ENCODE assay signal across 1 cellular context in the genomic region with DNA sequence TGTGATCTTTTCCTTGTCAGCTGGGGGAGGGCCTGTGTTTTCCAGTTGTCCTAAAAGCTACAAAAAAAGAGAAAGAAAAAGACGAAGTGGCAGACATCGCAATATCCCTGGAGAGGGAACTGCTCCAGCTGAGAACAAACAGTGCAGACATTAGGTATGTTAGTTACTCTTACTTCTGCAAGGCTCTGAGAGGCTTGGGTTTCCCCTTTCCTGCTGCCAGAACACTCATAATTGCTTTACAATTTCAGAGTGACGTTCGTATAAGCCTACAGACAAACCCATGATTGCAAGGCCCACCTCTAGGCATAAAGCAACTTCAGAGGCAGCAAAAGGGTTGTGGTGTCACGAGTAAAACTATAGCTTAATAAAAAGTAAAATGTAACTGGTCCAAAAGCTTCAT.
TF ChIP-seq lines count a peak whose summit lies in the region.

No MANE protein-coding gene starts in this region.

TF ChIP-seq in SK-N-SH, 30 proteins besides CTCF, POLR2A, EP300 and RAD21:
- TF ChIP-seq, protein P1, sequence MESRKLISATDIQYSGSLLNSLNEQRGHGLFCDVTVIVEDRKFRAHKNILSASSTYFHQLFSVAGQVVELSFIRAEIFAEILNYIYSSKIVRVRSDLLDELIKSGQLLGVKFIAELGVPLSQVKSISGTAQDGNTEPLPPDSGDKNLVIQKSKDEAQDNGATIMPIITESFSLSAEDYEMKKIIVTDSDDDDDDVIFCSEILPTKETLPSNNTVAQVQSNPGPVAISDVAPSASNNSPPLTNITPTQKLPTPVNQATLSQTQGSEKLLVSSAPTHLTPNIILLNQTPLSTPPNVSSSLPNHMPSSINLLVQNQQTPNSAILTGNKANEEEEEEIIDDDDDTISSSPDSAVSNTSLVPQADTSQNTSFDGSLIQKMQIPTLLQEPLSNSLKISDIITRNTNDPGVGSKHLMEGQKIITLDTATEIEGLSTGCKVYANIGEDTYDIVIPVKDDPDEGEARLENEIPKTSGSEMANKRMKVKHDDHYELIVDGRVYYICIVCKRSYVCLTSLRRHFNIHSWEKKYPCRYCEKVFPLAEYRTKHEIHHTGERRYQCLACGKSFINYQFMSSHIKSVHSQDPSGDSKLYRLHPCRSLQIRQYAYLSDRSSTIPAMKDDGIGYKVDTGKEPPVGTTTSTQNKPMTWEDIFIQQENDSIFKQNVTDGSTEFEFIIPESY (IDR thresholded peaks at IDR 0.05; ENCODE audit: borderline replicate concordance, low read depth): no peak
- TF ChIP-seq, protein P2, sequence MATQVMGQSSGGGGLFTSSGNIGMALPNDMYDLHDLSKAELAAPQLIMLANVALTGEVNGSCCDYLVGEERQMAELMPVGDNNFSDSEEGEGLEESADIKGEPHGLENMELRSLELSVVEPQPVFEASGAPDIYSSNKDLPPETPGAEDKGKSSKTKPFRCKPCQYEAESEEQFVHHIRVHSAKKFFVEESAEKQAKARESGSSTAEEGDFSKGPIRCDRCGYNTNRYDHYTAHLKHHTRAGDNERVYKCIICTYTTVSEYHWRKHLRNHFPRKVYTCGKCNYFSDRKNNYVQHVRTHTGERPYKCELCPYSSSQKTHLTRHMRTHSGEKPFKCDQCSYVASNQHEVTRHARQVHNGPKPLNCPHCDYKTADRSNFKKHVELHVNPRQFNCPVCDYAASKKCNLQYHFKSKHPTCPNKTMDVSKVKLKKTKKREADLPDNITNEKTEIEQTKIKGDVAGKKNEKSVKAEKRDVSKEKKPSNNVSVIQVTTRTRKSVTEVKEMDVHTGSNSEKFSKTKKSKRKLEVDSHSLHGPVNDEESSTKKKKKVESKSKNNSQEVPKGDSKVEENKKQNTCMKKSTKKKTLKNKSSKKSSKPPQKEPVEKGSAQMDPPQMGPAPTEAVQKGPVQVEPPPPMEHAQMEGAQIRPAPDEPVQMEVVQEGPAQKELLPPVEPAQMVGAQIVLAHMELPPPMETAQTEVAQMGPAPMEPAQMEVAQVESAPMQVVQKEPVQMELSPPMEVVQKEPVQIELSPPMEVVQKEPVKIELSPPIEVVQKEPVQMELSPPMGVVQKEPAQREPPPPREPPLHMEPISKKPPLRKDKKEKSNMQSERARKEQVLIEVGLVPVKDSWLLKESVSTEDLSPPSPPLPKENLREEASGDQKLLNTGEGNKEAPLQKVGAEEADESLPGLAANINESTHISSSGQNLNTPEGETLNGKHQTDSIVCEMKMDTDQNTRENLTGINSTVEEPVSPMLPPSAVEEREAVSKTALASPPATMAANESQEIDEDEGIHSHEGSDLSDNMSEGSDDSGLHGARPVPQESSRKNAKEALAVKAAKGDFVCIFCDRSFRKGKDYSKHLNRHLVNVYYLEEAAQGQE (IDR thresholded peaks at IDR 0.05; ENCODE audit: low read depth, low read length): no peak
- TF ChIP-seq ELF1 (IDR thresholded peaks at IDR 0.05): no peak
- TF ChIP-seq, protein P3, sequence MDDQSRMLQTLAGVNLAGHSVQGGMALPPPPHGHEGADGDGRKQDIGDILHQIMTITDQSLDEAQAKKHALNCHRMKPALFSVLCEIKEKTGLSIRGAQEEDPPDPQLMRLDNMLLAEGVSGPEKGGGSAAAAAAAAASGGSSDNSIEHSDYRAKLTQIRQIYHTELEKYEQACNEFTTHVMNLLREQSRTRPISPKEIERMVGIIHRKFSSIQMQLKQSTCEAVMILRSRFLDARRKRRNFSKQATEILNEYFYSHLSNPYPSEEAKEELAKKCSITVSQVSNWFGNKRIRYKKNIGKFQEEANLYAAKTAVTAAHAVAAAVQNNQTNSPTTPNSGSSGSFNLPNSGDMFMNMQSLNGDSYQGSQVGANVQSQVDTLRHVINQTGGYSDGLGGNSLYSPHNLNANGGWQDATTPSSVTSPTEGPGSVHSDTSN (IDR thresholded peaks at IDR 0.05): peak; percentile 22; the same call in 1 of the 2 replicates
